In the genomic region with DNA sequence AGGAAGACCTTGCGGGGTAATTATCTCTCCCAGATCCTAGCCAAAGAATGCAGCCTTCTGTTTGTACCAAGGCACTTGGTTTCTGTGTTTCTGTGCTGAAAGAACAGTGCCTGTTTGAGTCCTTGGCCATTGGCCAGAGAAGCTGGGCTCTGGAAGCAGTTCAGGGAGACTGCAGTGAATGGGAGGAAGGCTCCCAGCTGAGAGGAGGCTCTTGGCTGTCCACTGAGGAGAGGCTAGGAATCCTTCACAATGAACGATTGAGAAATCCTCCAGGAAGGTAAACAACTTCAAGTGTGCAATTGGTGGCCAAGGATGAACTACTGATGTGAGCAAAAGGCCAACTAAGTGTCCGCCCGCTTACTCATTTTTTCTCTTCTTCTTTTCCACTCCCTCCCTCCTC, we compare ENCODE assay signal across 10 cellular contexts.
A peak's percentile ranks its signal among the peaks of the same experiment; 100 is the strongest.
DNase-seq lines count a peak whose midpoint lies in the region; ATAC-seq and TF ChIP-seq lines count a peak whose summit lies in the region.
"Had no signal": no experiment of that assay in that cellular context is flagged by ENCODE, and none has a peak within 500 bp of the region (broad histone marks: within the 10 kb centered on the region; RNA-seq: fewer than 3 reads in every experiment).

No MANE protein-coding gene starts in this region.

- H4K5ac ChIP-seq in H9 (ENCODE audit: insufficient read length, low read depth, low read length): no peak overlapping the region

- no peak overlapping the region for H2AFZ ChIP-seq in H9 (ENCODE audit: low read length)

- no peak for ATAC-seq in GM18520 (IDR thresholded peaks at IDR 0.05; ENCODE audit: unreplicated experiment)

- no peak overlapping the region for H3K56ac ChIP-seq in H9 (ENCODE audit: insufficient read length, low read depth, low read length)

- no peak overlapping the region for H3T11ph ChIP-seq in H9 (ENCODE audit: low read length)

- DNase-seq in COR-L47 (lab: John Stamatoyannopoulos, UW) (peak; percentile 40), NCI-H748 (lab: John Stamatoyannopoulos, UW; ENCODE audit: unreplicated experiment) (peak; percentile 67), fibroblast of the aortic adventitia (ENCODE audit: low read depth) (peak; percentile 84), neural crest cell (ENCODE audit: low read depth, low spot score) (peak; percentile 11), H9 (no peak), GM19240 (ENCODE audit: insufficient read length, low spot score) (no peak)
- DNase-seq in CD8-positive, alpha-beta memory T cell: no peak

- no peaks in the 10 kb centered on the region for H3K79me1 ChIP-seq in H9 (ENCODE audit: insufficient read depth, low read depth, low read length, poor library complexity, severe bottlenecking)

- no peak overlapping the region for H2BK5ac ChIP-seq in H9 (ENCODE audit: insufficient read length, low read length)

- H3K79me2 ChIP-seq in H9 (ENCODE audit: insufficient read depth, low read length): no peaks in the 10 kb centered on the region

- no peak overlapping the region for H2BK15ac ChIP-seq in H9 (ENCODE audit: low read depth, low read length)

- no peak overlapping the region for H2BK120ac ChIP-seq in H9 (ENCODE audit: low read depth, low read length, poor library complexity, severe bottlenecking)

- H3K23ac ChIP-seq in H9 (ENCODE audit: insufficient read length, low read depth, low read length): no peak overlapping the region

- H4K20me1 ChIP-seq in H9 (ENCODE audit: control insufficient read depth, insufficient read depth, insufficient read length): no peaks in the 10 kb centered on the region

- no peaks in the 10 kb centered on the region for H3K9me3 Mint-ChIP-seq in neural crest cell
- peaks cover 2 to 3% of the 10 kb centered on the region in 2 experiments; a peak in 1 of 5 replicates for H3K9me3 Mint-ChIP-seq in H9
- peaks cover 0 to 7% (median 3%) of the 10 kb centered on the region in 5 donors for H3K9me3 Mint-ChIP-seq in CD8-positive, alpha-beta memory T cell
- H3K9me3 Mint-ChIP-seq: memory B cell had no signal

- H3K4ac ChIP-seq in H9 (ENCODE audit: low read depth, low read length): no peak overlapping the region

- H3K27me3 ChIP-seq in H9 (ENCODE audit: insufficient read depth, low read length): no peaks in the 10 kb centered on the region
- no peaks in the 10 kb centered on the region for H3K27me3 ChIP-seq in CD8-positive, alpha-beta memory T cell (ENCODE audit: insufficient read depth, low read length, poor library complexity, severe bottlenecking)

- H3K4me3 ChIP-seq in fibroblast of the aortic adventitia (ENCODE audit: low read depth, low read length): no peak overlapping the region
- no peak overlapping the region for H3K4me3 ChIP-seq in CD8-positive, alpha-beta memory T cell (ENCODE audit: low read length)

- H3K27ac ChIP-seq in H9 (ENCODE audit: insufficient read length, low read depth, low read length): no peak overlapping the region
- H3K27ac ChIP-seq in CD8-positive, alpha-beta memory T cell (ENCODE audit: low read depth, low read length): no peak overlapping the region

- TF ChIP-seq CTCF in fibroblast of the aortic adventitia (IDR thresholded peaks at IDR 0.05; ENCODE audit: insufficient read depth, low read length) (no peak), neural crest cell (conservative IDR thresholded peaks at IDR 0.05) (no peak), H9 (conservative IDR thresholded peaks at IDR 0.05) (no peak)

- POLR2A ChIA-PET in CD8-positive, alpha-beta memory T cell (lab: Charles Lee): no interaction called here

- no peaks in the 10 kb centered on the region for H3K23me2 ChIP-seq in H9 (ENCODE audit: insufficient read length, low read depth, low read length, poor library complexity, severe bottlenecking)

- no peak overlapping the region for H2BK12ac ChIP-seq in H9 (ENCODE audit: insufficient read length, low read depth, low read length)

- H3K4me3 Mint-ChIP-seq in neural crest cell: no peak overlapping the region
- no peak overlapping the region for H3K4me3 Mint-ChIP-seq in H9
- no peak overlapping the region for H3K4me3 Mint-ChIP-seq in CD8-positive, alpha-beta memory T cell
- H3K4me3 Mint-ChIP-seq: dendritic cell treated with granulocyte-macrophage colony-stimulating factor and Interleukin-4, amounts not matched to agents 40 ng/mL and 50 ng/mL, for 4 days; memory B cell had no signal

- no peaks in the 10 kb centered on the region for H3K4me1 ChIP-seq in H9 (ENCODE audit: insufficient read depth, low read length)
- no peaks in the 10 kb centered on the region for H3K4me1 ChIP-seq in CD8-positive, alpha-beta memory T cell (ENCODE audit: insufficient read depth, low read length)

- CTCF ChIA-PET in CD8-positive, alpha-beta memory T cell (lab: Charles Lee): no interaction called here

- no peak overlapping the region for H3K14ac ChIP-seq in H9 (ENCODE audit: insufficient read depth, low read length)

- H2BK20ac ChIP-seq in H9 (ENCODE audit: low read depth, low read length, poor library complexity, severe bottlenecking): no peak overlapping the region

- no peak overlapping the region for H3K27ac Mint-ChIP-seq in neural crest cell (ENCODE audit: unreplicated experiment)
- no peak overlapping the region for H3K27ac Mint-ChIP-seq in H9
- no peak overlapping the region for H3K27ac Mint-ChIP-seq in CD8-positive, alpha-beta memory T cell
- H3K27ac Mint-ChIP-seq: dendritic cell treated with granulocyte-macrophage colony-stimulating factor and Interleukin-4, amounts not matched to agents 40 ng/mL and 50 ng/mL, for 4 days; memory B cell had no signal

- H3K4me2 ChIP-seq in H9 (ENCODE audit: insufficient read depth, insufficient read length, low read length): no peak overlapping the region

- H3K36me3 Mint-ChIP-seq in neural crest cell (ENCODE audit: low read depth) (peaks cover 2% of the 10 kb centered on the region), H9 (ENCODE audit: insufficient read depth in 1 of 3, low read depth in 3 of 3) (no peaks in the 10 kb centered on the region)
- peaks cover 0 to 2% (median 0%) of the 10 kb centered on the region in 3 donors for H3K36me3 Mint-ChIP-seq in CD8-positive, alpha-beta memory T cell
- H3K36me3 Mint-ChIP-seq: memory B cell had no signal

- H3K27me3 Mint-ChIP-seq in neural crest cell (ENCODE audit: low read depth) (no peaks in the 10 kb centered on the region), H9 (ENCODE audit: low read depth) (no peaks in the 10 kb centered on the region)
- H3K27me3 Mint-ChIP-seq in CD8-positive, alpha-beta memory T cell: peaks cover 4 to 20% of the 10 kb centered on the region in 2 donors

- no peak overlapping the region for H3K18ac ChIP-seq in H9 (ENCODE audit: insufficient read length, low read depth, low read length)

- no peak overlapping the region for H4K8ac ChIP-seq in H9 (replicated peaks; ENCODE audit: insufficient read length, low read depth, low read length)

- no peak overlapping the region for H2AK5ac ChIP-seq in H9 (ENCODE audit: insufficient read length, low read length)

- no CpG with 5 or more reads among the region's 4 CpGs for WGBS in H9 (ENCODE audit: extremely low coverage, insufficient read length, low lambda C conversion rate)

- H3K36me3 ChIP-seq in CD8-positive, alpha-beta memory T cell (ENCODE audit: insufficient read depth, low read length): no peaks in the 10 kb centered on the region

- H3K9ac ChIP-seq in H9 (ENCODE audit: extremely low read depth, insufficient read length, low read length): no peak overlapping the region

- H4K91ac ChIP-seq in H9 (ENCODE audit: insufficient read length, low read depth, low read length): no peak overlapping the region

- peaks cover 16% of the 10 kb centered on the region for H3K4me1 Mint-ChIP-seq in neural crest cell
- H3K4me1 Mint-ChIP-seq in H9: peaks cover 0 to 4% of the 10 kb centered on the region in 2 experiments; a peak in 2 of 4 replicates
- H3K4me1 Mint-ChIP-seq in CD8-positive, alpha-beta memory T cell: no peaks in the 10 kb centered on the region

- H3K9me3 ChIP-seq in H9 (ENCODE audit: control insufficient read depth, low read depth, low read length): no peaks in the 10 kb centered on the region
- H3K9me3 ChIP-seq in CD8-positive, alpha-beta memory T cell (ENCODE audit: low read length): no peaks in the 10 kb centered on the region

Comparison
In these comparisons a context has a peak if more than half of its experiments do, and no peak if none do; other contexts are left out.
1. DNase-seq: peak in COR-L47 (single experiment), NCI-H748 (single experiment), fibroblast of the aortic adventitia (single experiment) and neural crest cell (single experiment); none in H9 (single experiment), CD8-positive, alpha-beta memory T cell (0 of 5) and GM19240 (single experiment).